Comparison of ENCODE assay signal across 8 cellular contexts in genomic region chr20:33992923-33993799, GRCh38. TPM values are rescaled to one million over a fixed set of nuclear protein-coding genes. Genes with fewer than 3 reads are reported as not detected.
DNase-seq lines count a peak whose midpoint lies in the region; ATAC-seq and TF ChIP-seq lines count a peak whose summit lies in the region.

No MANE protein-coding gene starts in this region.

- H2AFZ ChIP-seq in smooth muscle cell (ENCODE audit: low read depth): peak overlapping the region; percentile 65

- peaks cover 62% of the 10 kb centered on the region for H3K4me1 Mint-ChIP-seq in activated B cell treated with CpG ODN at 0.5 μM for 24 hours

- peaks cover 3% of the 10 kb centered on the region for H3F3A ChIP-seq in smooth muscle cell (ENCODE audit: low read depth)

- H3K79me2 ChIP-seq in smooth muscle cell (ENCODE audit: low read depth): peaks cover 38% of the 10 kb centered on the region

- no peaks in the 10 kb centered on the region for H3K9me3 Mint-ChIP-seq in activated B cell treated with CpG ODN at 0.5 μM for 24 hours

- H3K27ac ChIP-seq in caudate nucleus (ENCODE audit: low read depth, low read length): peak overlapping the region; percentile 98
- peak overlapping the region; percentile 95 for H3K27ac ChIP-seq in smooth muscle cell (ENCODE audit: low read depth)

- under 1% methylated on average over 35 of the region's 49 CpGs for WGBS in smooth muscle cell (ENCODE audit: low lambda C conversion rate)

- no peaks in the 10 kb centered on the region for H3K36me3 ChIP-seq in smooth muscle cell (ENCODE audit: low read depth)

- H3K27me3 ChIP-seq in smooth muscle cell (ENCODE audit: low read depth): no peaks in the 10 kb centered on the region

- peak overlapping the region; percentile 98 for H3K27ac Mint-ChIP-seq in activated B cell treated with CpG ODN at 0.5 μM for 24 hours

- H3K4me3 Mint-ChIP-seq in activated B cell treated with CpG ODN at 0.5 μM for 24 hours: peak overlapping the region; percentile 95

- peaks cover 43% of the 10 kb centered on the region for H4K20me1 ChIP-seq in smooth muscle cell (ENCODE audit: low read depth)

- TF ChIP-seq CTCF in AG09309 (IDR thresholded peaks at IDR 0.05; ENCODE audit: control insufficient read depth, insufficient read depth, low read depth, low read length, missing control alignments) (no peak), activated B cell treated with CpG ODN at 0.5 μM for 24 hours (IDR thresholded peaks at IDR 0.05) (no peak), smooth muscle cell (IDR thresholded peaks at IDR 0.05; ENCODE audit: borderline replicate concordance, insufficient read depth, poor library complexity, severe bottlenecking) (no peak)

- peak; percentile 96 for DNase-seq in AG09309 (ENCODE audit: low read depth)
- peak; percentile 94 for DNase-seq in NCI-H226
- DNase-seq in activated B cell treated with CpG ODN at 0.5 μM for 24 hours: peak; percentile 98
- DNase-seq in caudate nucleus (lab: John Stamatoyannopoulos, UW): peak; percentile 95 to 100 (median 100)
- DNase-seq in iPS-NIHi7 (ENCODE audit: extremely low spot score): peak; percentile 99
- peak; percentile 100 for DNase-seq in smooth muscle cell (lab: John Stamatoyannopoulos, UW; ENCODE audit: unreplicated experiment)

- H3K4me1 ChIP-seq in smooth muscle cell (ENCODE audit: low read depth): peaks cover 17% of the 10 kb centered on the region

- H3K4me3 ChIP-seq in AG09309 (ENCODE audit: control insufficient read depth, low read depth, low read length) (peak overlapping the region; percentile 88), smooth muscle cell (peak overlapping the region; percentile 96)

- H3K27me3 Mint-ChIP-seq in activated B cell treated with CpG ODN at 0.5 μM for 24 hours: no peaks in the 10 kb centered on the region

- H3K4me2 ChIP-seq in smooth muscle cell: peak overlapping the region; percentile 91

- ATAC-seq in GM19023 (IDR thresholded peaks at IDR 0.05; ENCODE audit: unreplicated experiment) (peak; percentile 73), HG03196 (IDR thresholded peaks at IDR 0.05; ENCODE audit: unreplicated experiment) (peak; percentile 78), activated B cell treated with CpG ODN at 0.5 μM for 24 hours (ENCODE audit: low read depth) (peak; percentile 84)

- H3K36me3 Mint-ChIP-seq in activated B cell treated with CpG ODN at 0.5 μM for 24 hours (ENCODE audit: low read depth): peaks cover 21% of the 10 kb centered on the region

- H3K9me3 ChIP-seq in smooth muscle cell (replicated peaks; ENCODE audit: low read depth): no peaks in the 10 kb centered on the region

- CTCF ChIA-PET in activated B cell treated with CpG ODN at 0.5 μM for 24 hours (lab: Charles Lee): interaction anchor here (0.7 to 1.4 kb wide), 3 partner anchors 78 to 210 kb away, joined by 3 read pairs; no protein-coding TSS in a partner anchor

- POLR2A ChIA-PET in activated B cell treated with CpG ODN at 0.5 μM for 24 hours (lab: Charles Lee): interaction anchor here (0.5 to 2.4 kb wide), 33 partner anchors 12 to 1749 kb away, joined by 3 to 33 read pairs (median 5); partner anchors contain the start of genes ACTL10, C20orf144, CBFA2T2 and CHMP4B

- intact Hi-C loops in activated B cell treated with CpG ODN at 0.5 μM for 24 hours (cut with micrococcal nuclease): loop anchor here (1.0 to 10.0 kb wide), 13 partner anchors 119 to 1638 kb away; partner anchors contain the start of genes ACTL10, AHCY, ASXL1 and CBFA2T2

- peak overlapping the region; percentile 94 for H3K9ac ChIP-seq in smooth muscle cell (ENCODE audit: low read depth)

RNA-seq across cellular contexts. Expression of gene RALY, which starts 0.6 kb away (rescaled TPM):
- total RNA-seq in activated B cell treated with CpG ODN at 0.5 μM for 24 hours (116 and 117 TPM in 2 replicates), smooth muscle cell (95.8 and 99.7 TPM in 2 replicates)
- polyA plus RNA-seq in smooth muscle cell: 193 and 218 TPM in 2 replicates

Comparison
In these comparisons a context has a peak if more than half of its experiments do, and no peak if none do; other contexts are left out.
1. Peak in every context shown above with its lines: DNase-seq, ATAC-seq, H3K4me3 ChIP-seq and H3K27ac ChIP-seq.